In the genomic region with DNA sequence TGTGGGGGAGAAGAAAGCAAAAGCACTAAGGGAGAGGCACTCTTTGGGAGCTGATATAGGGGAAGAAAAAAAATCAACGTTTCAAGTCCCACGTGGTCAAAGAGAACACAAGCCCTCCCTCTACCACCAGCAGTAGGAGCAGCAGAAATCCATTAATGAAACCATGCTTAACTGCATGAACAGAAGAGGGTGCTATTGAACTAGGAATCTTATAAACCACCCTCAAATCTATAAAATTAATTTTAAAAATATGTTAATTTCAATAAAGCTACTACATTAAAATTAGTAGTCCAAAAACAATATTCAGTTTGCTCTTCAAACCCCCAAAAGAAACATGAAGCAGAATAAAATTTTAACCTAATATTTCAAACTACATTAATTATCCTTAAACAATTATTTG, we compare ENCODE assay signal across 10 cellular contexts.
DNase-seq lines count a peak whose midpoint lies in the region; ATAC-seq and TF ChIP-seq lines count a peak whose summit lies in the region.
"Had no signal": no experiment of that assay in that cellular context is flagged by ENCODE, and none has a peak within 500 bp of the region (broad histone marks: within the 10 kb centered on the region; RNA-seq: fewer than 3 reads in every experiment).

No MANE protein-coding gene starts in this region.

- H3K79me2 ChIP-seq in OCI-LY7 (ENCODE audit: insufficient read depth, low read depth, low read length), result no peaks in the 10 kb centered on the region

- peak; percentile 11 for TF ChIP-seq CTCF in AG09309 (IDR thresholded peaks at IDR 0.05; ENCODE audit: control insufficient read depth, insufficient read depth, low read depth, low read length, missing control alignments)
- TF ChIP-seq CTCF in OCI-LY7 (conservative IDR thresholded peaks at IDR 0.05; ENCODE audit: low read length), result peak; percentile 70
- peak; percentile 60 for TF ChIP-seq CTCF in foreskin keratinocyte (conservative IDR thresholded peaks at IDR 0.05)
- no peak for TF ChIP-seq CTCF in GM13976 (IDR thresholded peaks at IDR 0.05; ENCODE audit: borderline replicate concordance, control extremely low read depth, extremely low read depth, insufficient read depth, missing control alignments)

- in situ Hi-C loops in GM13976 (cut with MboI; ENCODE audit: low sequenced_read_pairs, unreplicated experiment), result no loop called here

- no peaks in the 10 kb centered on the region for H3K36me3 ChIP-seq in OCI-LY7 (ENCODE audit: insufficient read depth, low read length)

- no peaks in the 10 kb centered on the region for H3K9me2 ChIP-seq in OCI-LY7 (ENCODE audit: insufficient read depth, low read length)

- intact Hi-C loops in OCI-LY7 (cut with micrococcal nuclease; ENCODE audit: unreplicated experiment), result loop anchor here (5.0 kb wide), 1 partner anchor 108 kb away; no protein-coding TSS in a partner anchor

- H3K27ac ChIP-seq in OCI-LY7 (ENCODE audit: low read depth, low read length, poor library complexity, severe bottlenecking) (no peak overlapping the region), foreskin keratinocyte (no peak overlapping the region)

- POLR2A ChIA-PET in OCI-LY7 (lab: Charles Lee), result no interaction called here

- H3K4me1 ChIP-seq in OCI-LY7 (ENCODE audit: insufficient read depth, low read length, poor library complexity, severe bottlenecking) (no peaks in the 10 kb centered on the region), foreskin keratinocyte (no peaks in the 10 kb centered on the region)

- H4K20me1 ChIP-seq in OCI-LY7 (ENCODE audit: insufficient read depth, low read length), result no peaks in the 10 kb centered on the region

- H3K4me3 ChIP-seq in AG09309 (ENCODE audit: control insufficient read depth, low read depth, low read length), result no peak overlapping the region
- no peak overlapping the region for H3K4me3 ChIP-seq in OCI-LY7 (ENCODE audit: low read depth, low read length, poor library complexity, severe bottlenecking)

- no peaks in the 10 kb centered on the region for H3K9me3 ChIP-seq in OCI-LY7 (ENCODE audit: low read length)

- no peak for DNase-seq in AG09309 (ENCODE audit: low read depth)
- peak; percentile 26 for DNase-seq in OCI-LY7 (ENCODE audit: low spot score)
- DNase-seq in foreskin keratinocyte, result peak; percentile 2 to 13
- no peak for DNase-seq in epidermal melanocyte (ENCODE audit: insufficient read length, low spot score)
- no peak for DNase-seq in GM13976 (ENCODE audit: low spot score)
- DNase-seq: activated T-cell treated with anti-CD3 and anti-CD28 coated beads, Interleukin-2, amount 50 U/mL, for 72 hours; stimulated activated CD4-positive, alpha-beta T cell treated with anti-CD3 and anti-CD28 coated beads, Interleukin-12 subunit alpha, Interleukin-12 subunit beta, amount 100 ng/mL, for 4 hours had no signal

- CTCF ChIA-PET in OCI-LY7 (lab: Charles Lee; ENCODE audit: unreplicated experiment), result no interaction called here

- H3K27me3 ChIP-seq in foreskin keratinocyte, result no peaks in the 10 kb centered on the region

- BruUV-seq in OCI-LY7 (replicated peaks; lab: Mats Ljungman, UMichigan), result no TSS peak

- H3K4me2 ChIP-seq in OCI-LY7 (ENCODE audit: low read length), result no peak overlapping the region

- ATAC-seq in HG03103 (IDR thresholded peaks at IDR 0.05; ENCODE audit: low read depth, unreplicated experiment) (peak; percentile 56), foreskin keratinocyte (peak; percentile 40), HG02588 (IDR thresholded peaks at IDR 0.05; ENCODE audit: unreplicated experiment) (no peak), HG03139 (IDR thresholded peaks at IDR 0.05; ENCODE audit: unreplicated experiment) (no peak)

- peak overlapping the region; percentile 44; the same call in 1 of the 2 replicates for H2AFZ ChIP-seq in OCI-LY7 (ENCODE audit: low read length)

Comparison
In these comparisons a context has a peak if more than half of its experiments do, and no peak if none do; other contexts are left out.
1. DNase-seq: peak in OCI-LY7 (single experiment) and foreskin keratinocyte (2 of 2); none in AG09309 (single experiment), epidermal melanocyte (single experiment) and GM13976 (single experiment).
2. ATAC-seq: peak in HG03103 (single experiment) and foreskin keratinocyte (single experiment); none in HG02588 (single experiment) and HG03139 (single experiment).